Comparison of ENCODE assay signal across 11 cellular contexts in the genomic region with DNA sequence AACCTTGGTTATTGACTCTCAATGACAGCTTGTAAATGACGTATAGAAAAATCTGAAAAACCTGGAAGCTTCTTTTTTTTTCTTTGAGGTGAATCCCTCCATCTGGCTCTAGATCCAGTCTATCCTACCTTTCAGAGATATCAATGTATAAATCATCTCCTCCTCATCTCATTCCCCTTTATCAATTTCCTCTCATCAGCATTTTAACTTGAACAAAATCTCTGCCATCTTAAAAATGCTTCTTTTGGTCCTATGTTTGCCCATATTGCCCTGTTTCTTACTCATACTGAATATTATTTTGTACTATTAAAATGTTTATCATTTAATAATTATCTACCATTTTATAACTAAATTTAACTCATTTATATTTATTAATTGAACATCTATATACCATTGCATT.
"Had no signal": no experiment of that assay in that cellular context is flagged by ENCODE, and none has a peak within 500 bp of the region (broad histone marks: within the 10 kb centered on the region; RNA-seq: fewer than 3 reads in every experiment).

No MANE protein-coding gene starts in this region.

- H2AFZ ChIP-seq: GM23248, GM23338 had no signal

- H3K27ac ChIP-seq: GM23248 had no signal

- FAIRE-seq: H1, H54 had no signal

- ATAC-seq: GM23338, HCT116 had no signal

- H3K4me2 ChIP-seq: GM23338 had no signal

- H3K4me3 ChIP-seq: GM23248, GM23338, HAP-1 had no signal

- DNase-seq: GM23248, GOT3, H7, H9, HCEC 1CT, HFFc6 had no signal

- H3K9ac ChIP-seq: GM23248 had no signal

- H3K36me3 ChIP-seq: HAP-1 had no signal

- H3K4me1 ChIP-seq: HAP-1 had no signal

- H3K9me3 ChIP-seq: HAP-1 had no signal
